In the genomic region with DNA sequence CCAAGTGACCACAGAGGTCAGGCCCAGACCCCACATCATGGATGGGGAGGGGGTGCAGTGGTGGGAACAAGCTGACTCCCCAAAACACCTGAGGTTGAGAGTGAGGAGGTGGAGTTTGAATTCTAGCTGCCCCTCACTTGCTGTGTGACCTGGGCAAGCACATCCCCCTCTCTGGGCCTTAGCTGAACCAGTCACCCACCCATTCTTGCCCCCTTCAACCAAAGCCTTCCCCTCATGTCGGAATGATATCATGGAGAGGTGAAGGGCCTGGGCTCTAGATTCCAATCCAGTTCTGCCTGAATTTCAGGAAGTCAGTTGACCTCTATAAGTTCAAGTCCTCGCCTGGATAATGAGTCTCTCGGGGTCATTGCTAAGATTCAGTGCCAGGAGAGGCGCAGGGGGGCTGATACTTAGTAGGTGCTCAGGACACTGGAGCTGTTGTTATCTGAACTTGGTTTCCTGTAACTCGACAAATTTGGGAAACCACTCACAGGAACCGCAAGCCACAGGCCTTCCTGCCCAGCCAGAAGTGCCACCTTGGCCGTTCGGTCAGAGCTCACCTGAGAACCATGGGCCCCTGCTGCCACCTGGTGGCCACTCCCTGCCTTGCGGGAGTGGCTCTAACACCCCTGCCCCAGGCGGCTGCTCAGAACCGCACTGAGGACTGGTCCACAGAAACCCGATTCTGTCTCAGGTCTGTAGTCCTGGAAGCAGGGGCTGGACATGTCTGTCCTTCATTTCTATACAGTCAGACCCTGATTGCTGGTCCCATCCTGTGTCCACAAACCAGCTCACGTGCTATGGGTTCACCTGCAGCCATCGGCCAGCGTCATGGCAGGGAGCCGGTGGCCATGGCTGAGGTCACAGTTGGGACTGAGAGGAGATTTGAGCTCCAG, we compare ENCODE assay signal across 9 cellular contexts. TPM values are rescaled to one million over a fixed set of nuclear protein-coding genes. Genes with fewer than 3 reads are reported as not detected.
DNase-seq lines count a peak whose midpoint lies in the region; ATAC-seq and TF ChIP-seq lines count a peak whose summit lies in the region.
"Had no signal": no experiment of that assay in that cellular context is flagged by ENCODE, and none has a peak within 500 bp of the region (broad histone marks: within the 10 kb centered on the region; RNA-seq: fewer than 3 reads in every experiment).

No MANE protein-coding gene starts in this region.

- H3K36me3 Mint-ChIP-seq in MCF 10A (ENCODE audit: insufficient read depth, unreplicated experiment), result peaks cover 28% of the 10 kb centered on the region

- BruUV-seq in MCF 10A (replicated peaks; lab: Mats Ljungman, UMichigan), result no TSS peak

- no peaks in the 10 kb centered on the region for H3K9me3 ChIP-seq in WERI-Rb-1 (ENCODE audit: severe bottlenecking)

- POLR2A ChIA-PET in MCF 10A (lab: Yijun Ruan, JAX), result interaction anchor here (0.6 to 8.6 kb wide), 5 partner anchors 23 to 307 kb away, joined by 3 to 194 read pairs (median 3); no protein-coding TSS in a partner anchor

- no peak overlapping the region for H3K27ac Mint-ChIP-seq in MCF 10A (ENCODE audit: low read depth, unreplicated experiment)

- H3K9me3 Mint-ChIP-seq in MCF 10A (ENCODE audit: unreplicated experiment), result no peaks in the 10 kb centered on the region

- 0 out of 2 replicates have a peak, but pooled peaks cover 3% of the 10 kb centered on the region for H3K36me3 ChIP-seq in WERI-Rb-1

- H3K4me1 Mint-ChIP-seq in MCF 10A (ENCODE audit: insufficient read depth, unreplicated experiment), result peaks cover 32% of the 10 kb centered on the region

- H3K4me3 ChIP-seq in NB4 (ENCODE audit: low read depth, low read length) (no peak overlapping the region), WERI-Rb-1 (ENCODE audit: low read depth, low read length) (no peak overlapping the region)

- H3K27me3 ChIP-seq in WERI-Rb-1 (ENCODE audit: insufficient read depth, low read depth, severe bottlenecking), result no peaks in the 10 kb centered on the region

- intact Hi-C loops in MCF 10A (cut with micrococcal nuclease), result loop anchor here (1.0 to 10.0 kb wide), 2 partner anchors 22 to 92 kb away; no protein-coding TSS in a partner anchor

- DNase-seq in CD1c-positive myeloid dendritic cell (ENCODE audit: extremely low spot score) (peak; percentile 83), NB4 (ENCODE audit: low read depth) (peak; percentile 86), WERI-Rb-1 (peak; percentile 79), MCF 10A (ENCODE audit: unreplicated experiment) (peak; percentile 82), islet precursor cell (peak; percentile 89)
- peak; percentile 75 to 86 (median 80) for DNase-seq in stimulated activated CD4-positive, alpha-beta T cell treated with anti-CD3 and anti-CD28 coated beads, Interleukin-1b, Interleukin-23, amount 100 ng/mL, for 24 hours (ENCODE audit: low read depth in 4 of 4, low spot score in 1 of 4)

- ATAC-seq in GM19467 (IDR thresholded peaks at IDR 0.05; ENCODE audit: unreplicated experiment) (peak; percentile 77), GM18520 (IDR thresholded peaks at IDR 0.05; ENCODE audit: unreplicated experiment) (no peak)

- no peak overlapping the region for H3K4me3 Mint-ChIP-seq in MCF 10A (ENCODE audit: unreplicated experiment)

- no peaks in the 10 kb centered on the region for H3K27me3 Mint-ChIP-seq in MCF 10A (ENCODE audit: insufficient read depth, unreplicated experiment)

- CTCF ChIA-PET in MCF 10A (lab: Yijun Ruan, JAX), result interaction anchor here (0.6 to 15.3 kb wide), 33 partner anchors 9 to 1355 kb away, joined by 3 to 667 read pairs (median 4); partner anchors contain the start of gene LGALS2

- H3K27ac ChIP-seq in WERI-Rb-1, result no peak overlapping the region

- no peak for TF ChIP-seq POLR2A in NB4 (IDR thresholded peaks at IDR 0.05; ENCODE audit: extremely low read depth, insufficient read length)

- TF ChIP-seq CTCF in NB4 (IDR thresholded peaks at IDR 0.05; ENCODE audit: low read depth, low read length) (peak; percentile 93), WERI-Rb-1 (IDR thresholded peaks at IDR 0.05; ENCODE audit: low read depth, low read length) (peak; percentile 97), MCF 10A (IDR thresholded peaks at IDR 0.05; ENCODE audit: unreplicated experiment) (peak; percentile 84)

RNA-seq across cellular contexts. Expression of gene CDC42EP1, which starts 6.9 kb away (rescaled TPM):
- total RNA-seq in MCF 10A (2022), result 86.0 and 148 TPM in 2 replicates

RNA-seq across cellular contexts. Expression of gene LGALS2, which starts 12.7 kb away (rescaled TPM):
- not detected in 2 replicates for total RNA-seq in MCF 10A (2022)

RNA-seq across cellular contexts. Expression of gene GGA1, which starts 41.5 kb away (rescaled TPM):
- total RNA-seq in MCF 10A (2022), result 52.7 and 59.1 TPM in 2 replicates

RNA-seq across cellular contexts. Expression of gene CARD10, which starts 47.9 kb away (rescaled TPM):
- 20.6 and 22.7 TPM in 2 replicates for total RNA-seq in MCF 10A (2022)
- total RNA-seq: T-helper 1 cell treated with Interleukin-12 subunit alpha and Interleukin-12 subunit beta and Interleukin-4 antibody, amounts not matched to agents 30 ng/mL and 1 ng/mL, for 36 hours had no signal
